7 cellular contexts compared by ENCODE assay signal in genomic region chr1:234398849-234399381, GRCh38. TPM values are rescaled to one million over a fixed set of nuclear protein-coding genes. Genes with fewer than 3 reads are reported as not detected.
DNase-seq lines count a peak whose midpoint lies in the region; ATAC-seq and TF ChIP-seq lines count a peak whose summit lies in the region.

No MANE protein-coding gene starts in this region.

- no peak for TF ChIP-seq POLR2A in gastrocnemius medialis (IDR thresholded peaks at IDR 0.05)

- H3K4me1 ChIP-seq in gastrocnemius medialis (peaks cover 25 to 34% of the 10 kb centered on the region in 2 donors), neuronal stem cell (ENCODE audit: control insufficient read depth in 2 of 2, insufficient read depth in 1 of 2, low read depth in 1 of 2, low read length in 2 of 2) (no peaks in the 10 kb centered on the region)

- H3K36me3 Mint-ChIP-seq in activated CD4-positive, alpha-beta memory T cell treated with anti-CD3 and anti-CD28 coated beads, Interleukin-2, amount 10 ng/mL, durations not matched to agents 7 days and 5 days (ENCODE audit: low read depth), result peaks cover 31% of the 10 kb centered on the region
- H3K36me3 Mint-ChIP-seq in chondrocyte (ENCODE audit: low read depth), result peaks cover 8% of the 10 kb centered on the region

- no peak overlapping the region for H2AK5ac ChIP-seq in neuronal stem cell (ENCODE audit: low read depth, low read length)

- no peak overlapping the region for H2BK5ac ChIP-seq in neuronal stem cell (ENCODE audit: low read length)

- H3K4me2 ChIP-seq in neuronal stem cell (ENCODE audit: insufficient read depth, low read length, poor library complexity, severe bottlenecking), result no peak overlapping the region

- no peaks in the 10 kb centered on the region for H3K27me3 ChIP-seq in gastrocnemius medialis
- H3K27me3 ChIP-seq in neuronal stem cell (ENCODE audit: control insufficient read depth in 3 of 3, insufficient read depth in 3 of 3, low read depth in 1 of 3, low read length in 3 of 3), result no peaks in the 10 kb centered on the region

- no peak overlapping the region for H4K91ac ChIP-seq in neuronal stem cell (ENCODE audit: low read depth, low read length, poor library complexity)

- no peak overlapping the region for H3K9ac ChIP-seq in neuronal stem cell (ENCODE audit: low read depth, low read length, poor library complexity)

- H3K9me3 ChIP-seq in gastrocnemius medialis (no peaks in the 10 kb centered on the region), neuronal stem cell (replicated peaks in 1 of 2; ENCODE audit: control insufficient read depth in 2 of 2, insufficient read depth in 1 of 2, low read depth in 1 of 2, low read length in 2 of 2) (peaks cover 0 to 3% of the 10 kb centered on the region in 2 donors)

- H3K23ac ChIP-seq in neuronal stem cell (ENCODE audit: low read depth, low read length, poor library complexity), result no peak overlapping the region

- H4K8ac ChIP-seq in neuronal stem cell (ENCODE audit: low read depth, low read length), result no peak overlapping the region

- WGBS in neuronal stem cell (ENCODE audit: extremely low coverage in 2 of 2, insufficient read length in 2 of 2, insufficient replicate concordance in 1 of 2), 2 donors, result no CpG with 5 or more reads among the region's 8 CpGs

- H3K36me3 ChIP-seq in gastrocnemius medialis, result no peaks in the 10 kb centered on the region
- H3K36me3 ChIP-seq in neuronal stem cell (replicated peaks in 1 of 2; ENCODE audit: control insufficient read depth in 2 of 2, insufficient read depth in 2 of 2, low read length in 2 of 2), result peaks cover 3 to 27% of the 10 kb centered on the region in 2 donors

- no peaks in the 10 kb centered on the region for H3K27me3 Mint-ChIP-seq in activated CD4-positive, alpha-beta memory T cell treated with anti-CD3 and anti-CD28 coated beads, Interleukin-2, amount 10 ng/mL, durations not matched to agents 7 days and 5 days
- no peaks in the 10 kb centered on the region for H3K27me3 Mint-ChIP-seq in chondrocyte (ENCODE audit: low read depth)

- H3K27ac Mint-ChIP-seq in activated CD4-positive, alpha-beta memory T cell treated with anti-CD3 and anti-CD28 coated beads, Interleukin-2, amount 10 ng/mL, durations not matched to agents 7 days and 5 days, result peak overlapping the region; percentile 83
- H3K27ac Mint-ChIP-seq in chondrocyte (ENCODE audit: unreplicated experiment), result no peak overlapping the region

- no peak overlapping the region for H2AFZ ChIP-seq in neuronal stem cell (ENCODE audit: low read length)

- no peak overlapping the region for H2BK120ac ChIP-seq in neuronal stem cell (ENCODE audit: low read depth, low read length)

- CTCF ChIA-PET in activated CD4-positive, alpha-beta memory T cell treated with anti-CD3 and anti-CD28 coated beads, Interleukin-2, amount 10 ng/mL, durations not matched to agents 7 days and 5 days (lab: Charles Lee), result interaction anchor here (0.7 to 1.1 kb wide), 3 partner anchors 10 to 186 kb away, joined by 3 to 8 read pairs (median 3); partner anchors contain the start of gene COA6

- no peak overlapping the region for H2BK15ac ChIP-seq in neuronal stem cell (ENCODE audit: low read length)

- H3K4me1 Mint-ChIP-seq in activated CD4-positive, alpha-beta memory T cell treated with anti-CD3 and anti-CD28 coated beads, Interleukin-2, amount 10 ng/mL, durations not matched to agents 7 days and 5 days, result peaks cover 51% of the 10 kb centered on the region
- no peaks in the 10 kb centered on the region for H3K4me1 Mint-ChIP-seq in chondrocyte (ENCODE audit: low read depth)

- no peak for DNase-seq in activated CD4-positive, alpha-beta memory T cell treated with anti-CD3 and anti-CD28 coated beads, Interleukin-2, amount 10 ng/mL, durations not matched to agents 7 days and 5 days
- DNase-seq in gastrocnemius medialis (peak in 1 of 2 donors; percentile 10), neuronal stem cell (ENCODE audit: low spot score) (no peak), chondrocyte (ENCODE audit: low spot score) (no peak)
- DNase-seq in effector CD4-positive, alpha-beta T cell, result no peak

- POLR2A ChIA-PET in activated CD4-positive, alpha-beta memory T cell treated with anti-CD3 and anti-CD28 coated beads, Interleukin-2, amount 10 ng/mL, durations not matched to agents 7 days and 5 days (lab: Charles Lee), result interaction anchor here (1.4 to 2.6 kb wide), 4 partner anchors 10 to 101 kb away, joined by 4 to 24 read pairs (median 8); partner anchors contain the start of genes COA6 and TARBP1

- intact Hi-C loops in gastrocnemius medialis (cut with DNase I; ENCODE audit: low total_unique reads), result no loop called here

- no peak overlapping the region for H3K4ac ChIP-seq in neuronal stem cell (ENCODE audit: low read length)

- peak overlapping the region; percentile 72 for H3K4me3 Mint-ChIP-seq in activated CD4-positive, alpha-beta memory T cell treated with anti-CD3 and anti-CD28 coated beads, Interleukin-2, amount 10 ng/mL, durations not matched to agents 7 days and 5 days
- no peak overlapping the region for H3K4me3 Mint-ChIP-seq in chondrocyte (ENCODE audit: unreplicated experiment)

- H3K9me3 Mint-ChIP-seq in activated CD4-positive, alpha-beta memory T cell treated with anti-CD3 and anti-CD28 coated beads, Interleukin-2, amount 10 ng/mL, durations not matched to agents 7 days and 5 days, result no peaks in the 10 kb centered on the region
- H3K9me3 Mint-ChIP-seq in chondrocyte (ENCODE audit: low read depth), result no peaks in the 10 kb centered on the region

- H3K18ac ChIP-seq in neuronal stem cell (ENCODE audit: low read length), result no peak overlapping the region

- peak overlapping the region; percentile 77 to 81 (median 78) for H3K27ac ChIP-seq in gastrocnemius medialis
- no peak overlapping the region for H3K27ac ChIP-seq in neuronal stem cell (replicated peaks; ENCODE audit: low read length)

- ATAC-seq in GM18870 (IDR thresholded peaks at IDR 0.05; ENCODE audit: unreplicated experiment) (peak; percentile 57), HG03045 (IDR thresholded peaks at IDR 0.05; ENCODE audit: unreplicated experiment) (peak; percentile 59), gastrocnemius medialis (peak; percentile 31 to 92)

- H3K4me3 ChIP-seq in gastrocnemius medialis (peak overlapping the region in 2 of 4 donors; percentile 17 to 28), neuronal stem cell (ENCODE audit: low read length in 2 of 2) (no peak overlapping the region)

- no peak overlapping the region for H2BK12ac ChIP-seq in neuronal stem cell (ENCODE audit: low read length)

- TF ChIP-seq CTCF in gastrocnemius medialis (IDR thresholded peaks at IDR 0.05 in 4 of 5, conservative IDR thresholded peaks at IDR 0.05 in 1 of 5) (no peak), chondrocyte (IDR thresholded peaks at IDR 0.05) (no peak)

- no peak overlapping the region for H3K14ac ChIP-seq in neuronal stem cell (ENCODE audit: low read length)

- in situ Hi-C loops in gastrocnemius medialis (cut with MboI; ENCODE audit: low sequenced_read_pairs in 4 of 4), result no loop called here

- H3K79me1 ChIP-seq in neuronal stem cell (ENCODE audit: low read depth, low read length), result no peaks in the 10 kb centered on the region

RNA-seq across cellular contexts. Expression of gene COA6, which starts 25.7 kb away (rescaled TPM):
- 10 to 100 TPM; 39.7 to 44.7 TPM for total RNA-seq in activated CD4-positive, alpha-beta memory T cell treated with anti-CD3 and anti-CD28 coated beads, Interleukin-2, amount 10 ng/mL, durations not matched to agents 7 days and 5 days
- total RNA-seq in gastrocnemius medialis (100 to 1,000 TPM in 1 of 4 donors, 10 to 100 TPM in 3; 53.7 to 113 (median 58.7) TPM), chondrocyte (16.0 to 25.0 TPM (median 16.1 TPM) in 3 replicates)
- polyA plus RNA-seq in neuronal stem cell (2013, experiment 1 of 2), result 36.1 TPM
- polyA plus RNA-seq in neuronal stem cell (2013, experiment 2 of 2), result 36.5 TPM
